ENCODE assay signal across 9 cellular contexts in genomic region chr13:19587635-19588300, GRCh38. TPM values are rescaled to one million over a fixed set of nuclear protein-coding genes. Genes with fewer than 3 reads are reported as not detected.
DNase-seq lines count a peak whose midpoint lies in the region; ATAC-seq and TF ChIP-seq lines count a peak whose summit lies in the region.
"Had no signal": no experiment of that assay in that cellular context is flagged by ENCODE, and none has a peak within 500 bp of the region (broad histone marks: within the 10 kb centered on the region; RNA-seq: fewer than 3 reads in every experiment).

No MANE protein-coding gene starts in this region.

- H4K20me1 ChIP-seq in OCI-LY3 (ENCODE audit: insufficient read depth, low read length), result no peaks in the 10 kb centered on the region

- H3K27ac ChIP-seq in OCI-LY3 (ENCODE audit: low read length) (peak overlapping the region; percentile 83), body of pancreas (no peak overlapping the region), liver (ENCODE audit: low read depth in 1 of 2, low read length in 2 of 2) (no peak overlapping the region)
- H3K27ac ChIP-seq: epithelial cell of prostate had no signal

- peak; percentile 91 for TF ChIP-seq CTCF in OCI-LY3 (IDR thresholded peaks at IDR 0.05; ENCODE audit: low read depth, low read length)
- TF ChIP-seq CTCF in body of pancreas (IDR thresholded peaks at IDR 0.05), result peak; percentile 11 to 53 (median 36)
- TF ChIP-seq CTCF in liver (IDR thresholded peaks at IDR 0.05; ENCODE audit: low read depth, low read length, missing input control), result peak; percentile 47

- no peaks in the 10 kb centered on the region for H3K36me3 ChIP-seq in OCI-LY3 (replicated peaks; ENCODE audit: low read depth, low read length)
- no peaks in the 10 kb centered on the region for H3K36me3 ChIP-seq in body of pancreas (replicated peaks in 1 of 2; ENCODE audit: insufficient read depth in 1 of 2, low read depth in 2 of 2)
- no peaks in the 10 kb centered on the region for H3K36me3 ChIP-seq in liver (ENCODE audit: control insufficient read depth in 4 of 4, insufficient read depth in 3 of 4, low read depth in 1 of 4, low read length in 3 of 4)

- H3K4me1 ChIP-seq in OCI-LY3 (ENCODE audit: low read length) (peaks cover 24% of the 10 kb centered on the region), body of pancreas (no peaks in the 10 kb centered on the region), liver (ENCODE audit: control insufficient read depth in 4 of 4, insufficient read depth in 4 of 4, low read length in 3 of 4) (no peaks in the 10 kb centered on the region)

- H3K79me2 ChIP-seq in OCI-LY3 (ENCODE audit: low read length), result no peaks in the 10 kb centered on the region

- H3K27me3 ChIP-seq in OCI-LY3 (ENCODE audit: low read depth, low read length) (no peaks in the 10 kb centered on the region), body of pancreas (no peaks in the 10 kb centered on the region), liver (ENCODE audit: control insufficient read depth in 4 of 4, insufficient read depth in 4 of 4, low read length in 3 of 4) (no peaks in the 10 kb centered on the region)

- no peak for TF ChIP-seq POLR2A in body of pancreas (IDR thresholded peaks at IDR 0.05)

- H3K9ac ChIP-seq in OCI-LY3 (ENCODE audit: low read length) (peak overlapping the region; percentile 61), liver (ENCODE audit: low read depth in 1 of 2, low read length in 2 of 2) (no peak overlapping the region)

- ATAC-seq in GM19351 (IDR thresholded peaks at IDR 0.05; ENCODE audit: unreplicated experiment) (peak; percentile 74), HG03159 (IDR thresholded peaks at IDR 0.05; ENCODE audit: unreplicated experiment) (peak; percentile 69), body of pancreas (peak; percentile 52)

- peak overlapping the region; percentile 72 for H3K4me2 ChIP-seq in OCI-LY3 (ENCODE audit: low read length)

- H3K4me3 ChIP-seq in OCI-LY3 (ENCODE audit: low read length) (peak overlapping the region; percentile 76), body of pancreas (no peak overlapping the region), liver (ENCODE audit: low read depth in 1 of 3, low read length in 3 of 3) (no peak overlapping the region)

- 50 to 61% methylated on average over 9 of the region's 9 CpGs for WGBS in body of pancreas, 2 donors
- WGBS in liver, result 66% methylated on average over 9 of the region's 9 CpGs

- peak; percentile 80 to 85 for TF ChIP-seq RAD21 in liver (IDR thresholded peaks at IDR 0.05)

- peak overlapping the region; percentile 89 for H2AFZ ChIP-seq in OCI-LY3 (ENCODE audit: low read depth, low read length)

- DNase-seq in NCI-H1092 treated with DMSO at 0.1 percent for 48 hours (lab: John Stamatoyannopoulos, UW), result peak; percentile 35
- no peak for DNase-seq in NCI-H1092 (lab: John Stamatoyannopoulos, UW)
- DNase-seq in body of pancreas, result peak in 3 of 4 donors; percentile 12 to 43 (median 26)
- DNase-seq in AG08395 (ENCODE audit: low spot score), result no peak

- H3K9me3 ChIP-seq in OCI-LY3 (ENCODE audit: insufficient read depth, low read length), result no peaks in the 10 kb centered on the region
- no peaks in the 10 kb centered on the region for H3K9me3 ChIP-seq in body of pancreas
- H3K9me3 ChIP-seq in liver (ENCODE audit: control insufficient read depth in 4 of 4, low read length in 3 of 4), result no peaks in the 10 kb centered on the region

- intact Hi-C loops in body of pancreas (cut with DNase I), result no loop called here

TF ChIP-seq in liver, 16 proteins besides CTCF, POLR2A, EP300 and RAD21:
- TF ChIP-seq HNF4G (IDR thresholded peaks at IDR 0.05) (no peak), EGR1 (IDR thresholded peaks at IDR 0.05; ENCODE audit: low read depth in 2 of 2) (no peak), ZBTB33 (IDR thresholded peaks at IDR 0.05) (no peak), MAX (IDR thresholded peaks at IDR 0.05) (no peak), FOXA1 (IDR thresholded peaks at IDR 0.05) (no peak), FOXA2 (IDR thresholded peaks at IDR 0.05) (no peak), RXRA (IDR thresholded peaks at IDR 0.05) (no peak), HNF4A (conservative IDR thresholded peaks at IDR 0.05) (no peak), JUND (IDR thresholded peaks at IDR 0.05) (no peak), GABPA (IDR thresholded peaks at IDR 0.05 in 1 of 2, conservative IDR thresholded peaks at IDR 0.05 in 1 of 2) (no peak), SP1 (IDR thresholded peaks at IDR 0.05) (no peak), YY1 (IDR thresholded peaks at IDR 0.05) (no peak), TAF1 (conservative IDR thresholded peaks at IDR 0.05) (no peak), NR2F2 (IDR thresholded peaks at IDR 0.05) (no peak), REST (IDR thresholded peaks at IDR 0.05) (no peak), ATF3 (IDR thresholded peaks at IDR 0.05) (no peak)
TF ChIP-seq in liver: peak in this region for 0.

RNA-seq across cellular contexts. Expression of gene TPTE2, which starts 26.4 kb away (rescaled TPM):
- total RNA-seq in body of pancreas, result not detected
- total RNA-seq in liver, result not detected
- polyA plus RNA-seq in liver, result not detected

RNA-seq across cellular contexts. Expression of gene MPHOSPH8, which starts 45.7 kb away (rescaled TPM):
- total RNA-seq in body of pancreas (10 to 100 TPM; 18.7 to 23.4 TPM), liver (10 to 100 TPM; 13.3 to 14.2 TPM)
- polyA plus RNA-seq in liver, result 10 to 100 TPM in 1 of 2 donors, 1 to 10 TPM in 1; 8.4 to 11.4 TPM

Comparison
In these comparisons a context has a peak if more than half of its experiments do, and no peak if none do; other contexts are left out.
1. DNase-seq: peak in NCI-H1092 treated with DMSO at 0.1 percent for 48 hours (single experiment) and body of pancreas (3 of 4); none in NCI-H1092 (single experiment) and AG08395 (single experiment).
2. CTCF ChIP-seq: peak in every context shown above with its lines; median percentile 91 in OCI-LY3; 47 in liver; 36 in body of pancreas.
3. Peak in every context shown above with its lines, with median percentiles within 50 percentile points of each other: ATAC-seq.